1 cellular context compared by ENCODE assay signal in genomic region chr17:68205251-68205807, GRCh38.
TF ChIP-seq lines count a peak whose summit lies in the region.

No MANE protein-coding gene starts in this region.

TF ChIP-seq in HepG2, 621 proteins besides CTCF, POLR2A, EP300 and RAD21 (continued from another document and continues in another):
- TF ChIP-seq HOMEZ (CRISPR knock-in tag; IDR thresholded peaks at IDR 0.05; ENCODE audit: low read depth) = no peak
- no peak for TF ChIP-seq NFYC (CRISPR knock-in tag; IDR thresholded peaks at IDR 0.05)
- peak; percentile 77; the same call in 1 of the 2 replicates for TF ChIP-seq ZNF772 (CRISPR knock-in tag; IDR thresholded peaks at IDR 0.05)
- TF ChIP-seq ZNF331 (CRISPR knock-in tag; IDR thresholded peaks at IDR 0.05) = peak; percentile 87
- TF ChIP-seq ELF1 (CRISPR knock-in tag; IDR thresholded peaks at IDR 0.05) = no peak; the same call in 1 of the 2 replicates
- no peak for TF ChIP-seq ZNF720 (CRISPR knock-in tag; IDR thresholded peaks at IDR 0.05)
- peak; percentile 63 for TF ChIP-seq ZXDC (CRISPR knock-in tag; IDR thresholded peaks at IDR 0.05)
- TF ChIP-seq CBFB (CRISPR knock-in tag; IDR thresholded peaks at IDR 0.05) = peak; percentile 89; the same call in 1 of the 2 replicates
- TF ChIP-seq SAP130 (CRISPR knock-in tag; IDR thresholded peaks at IDR 0.05; ENCODE audit: low read depth) = peak; percentile 94
- TF ChIP-seq ZFP37 (CRISPR knock-in tag; IDR thresholded peaks at IDR 0.05; ENCODE audit: borderline replicate concordance) = peak; percentile 91
- TF ChIP-seq, protein P1, sequence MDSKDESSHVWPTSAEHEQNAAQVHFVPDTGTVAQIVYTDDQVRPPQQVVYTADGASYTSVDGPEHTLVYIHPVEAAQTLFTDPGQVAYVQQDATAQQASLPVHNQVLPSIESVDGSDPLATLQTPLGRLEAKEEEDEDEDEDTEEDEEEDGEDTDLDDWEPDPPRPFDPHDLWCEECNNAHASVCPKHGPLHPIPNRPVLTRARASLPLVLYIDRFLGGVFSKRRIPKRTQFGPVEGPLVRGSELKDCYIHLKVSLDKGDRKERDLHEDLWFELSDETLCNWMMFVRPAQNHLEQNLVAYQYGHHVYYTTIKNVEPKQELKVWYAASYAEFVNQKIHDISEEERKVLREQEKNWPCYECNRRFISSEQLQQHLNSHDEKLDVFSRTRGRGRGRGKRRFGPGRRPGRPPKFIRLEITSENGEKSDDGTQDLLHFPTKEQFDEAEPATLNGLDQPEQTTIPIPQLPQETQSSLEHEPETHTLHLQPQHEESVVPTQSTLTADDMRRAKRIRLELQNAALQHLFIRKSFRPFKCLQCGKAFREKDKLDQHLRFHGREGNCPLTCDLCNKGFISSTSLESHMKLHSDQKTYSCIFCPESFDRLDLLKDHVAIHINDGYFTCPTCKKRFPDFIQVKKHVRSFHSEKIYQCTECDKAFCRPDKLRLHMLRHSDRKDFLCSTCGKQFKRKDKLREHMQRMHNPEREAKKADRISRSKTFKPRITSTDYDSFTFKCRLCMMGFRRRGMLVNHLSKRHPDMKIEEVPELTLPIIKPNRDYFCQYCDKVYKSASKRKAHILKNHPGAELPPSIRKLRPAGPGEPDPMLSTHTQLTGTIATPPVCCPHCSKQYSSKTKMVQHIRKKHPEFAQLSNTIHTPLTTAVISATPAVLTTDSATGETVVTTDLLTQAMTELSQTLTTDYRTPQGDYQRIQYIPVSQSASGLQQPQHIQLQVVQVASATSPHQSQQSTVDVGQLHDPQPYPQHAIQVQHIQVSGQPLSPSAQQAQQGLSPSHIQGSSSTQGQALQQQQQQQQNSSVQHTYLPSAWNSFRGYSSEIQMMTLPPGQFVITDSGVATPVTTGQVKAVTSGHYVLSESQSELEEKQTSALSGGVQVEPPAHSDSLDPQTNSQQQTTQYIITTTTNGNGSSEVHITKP (CRISPR knock-in tag; IDR thresholded peaks at IDR 0.05; ENCODE audit: low read depth) = 0 out of 2 replicates have a peak, but pooled peaks have one; percentile 61
- peak; percentile 48; the same call in 1 of the 2 replicates for TF ChIP-seq ZNF503 (CRISPR knock-in tag; IDR thresholded peaks at IDR 0.05)
- TF ChIP-seq, protein P2, sequence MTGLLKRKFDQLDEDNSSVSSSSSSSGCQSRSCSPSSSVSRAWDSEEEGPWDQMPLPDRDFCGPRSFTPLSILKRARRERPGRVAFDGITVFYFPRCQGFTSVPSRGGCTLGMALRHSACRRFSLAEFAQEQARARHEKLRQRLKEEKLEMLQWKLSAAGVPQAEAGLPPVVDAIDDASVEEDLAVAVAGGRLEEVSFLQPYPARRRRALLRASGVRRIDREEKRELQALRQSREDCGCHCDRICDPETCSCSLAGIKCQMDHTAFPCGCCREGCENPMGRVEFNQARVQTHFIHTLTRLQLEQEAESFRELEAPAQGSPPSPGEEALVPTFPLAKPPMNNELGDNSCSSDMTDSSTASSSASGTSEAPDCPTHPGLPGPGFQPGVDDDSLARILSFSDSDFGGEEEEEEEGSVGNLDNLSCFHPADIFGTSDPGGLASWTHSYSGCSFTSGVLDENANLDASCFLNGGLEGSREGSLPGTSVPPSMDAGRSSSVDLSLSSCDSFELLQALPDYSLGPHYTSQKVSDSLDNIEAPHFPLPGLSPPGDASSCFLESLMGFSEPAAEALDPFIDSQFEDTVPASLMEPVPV (CRISPR knock-in tag; IDR thresholded peaks at IDR 0.05) = peak; percentile 87; the same call in 1 of the 2 replicates
- no peak for TF ChIP-seq AGO1 (IDR thresholded peaks at IDR 0.05; ENCODE audit: low read depth, low read length, poor library complexity, severe bottlenecking)
- TF ChIP-seq ZNF883 (CRISPR knock-in tag; IDR thresholded peaks at IDR 0.05; ENCODE audit: not compliant biosample characterization) = peak; percentile 55
- TF ChIP-seq SP4 (CRISPR knock-in tag; IDR thresholded peaks at IDR 0.05) = peak; percentile 78
- TF ChIP-seq NFE2L1 (CRISPR knock-in tag; IDR thresholded peaks at IDR 0.05; ENCODE audit: borderline replicate concordance) = no peak
- TF ChIP-seq, protein P3, sequence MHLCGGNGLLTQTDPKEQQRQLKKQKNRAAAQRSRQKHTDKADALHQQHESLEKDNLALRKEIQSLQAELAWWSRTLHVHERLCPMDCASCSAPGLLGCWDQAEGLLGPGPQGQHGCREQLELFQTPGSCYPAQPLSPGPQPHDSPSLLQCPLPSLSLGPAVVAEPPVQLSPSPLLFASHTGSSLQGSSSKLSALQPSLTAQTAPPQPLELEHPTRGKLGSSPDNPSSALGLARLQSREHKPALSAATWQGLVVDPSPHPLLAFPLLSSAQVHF (CRISPR knock-in tag; IDR thresholded peaks at IDR 0.05) = no peak; the same call in none of the 2 replicates
- peak; percentile 67; the same call in 1 of the 2 replicates for TF ChIP-seq ZNF329 (CRISPR knock-in tag; IDR thresholded peaks at IDR 0.05; ENCODE audit: low read depth)
- TF ChIP-seq, protein P4, sequence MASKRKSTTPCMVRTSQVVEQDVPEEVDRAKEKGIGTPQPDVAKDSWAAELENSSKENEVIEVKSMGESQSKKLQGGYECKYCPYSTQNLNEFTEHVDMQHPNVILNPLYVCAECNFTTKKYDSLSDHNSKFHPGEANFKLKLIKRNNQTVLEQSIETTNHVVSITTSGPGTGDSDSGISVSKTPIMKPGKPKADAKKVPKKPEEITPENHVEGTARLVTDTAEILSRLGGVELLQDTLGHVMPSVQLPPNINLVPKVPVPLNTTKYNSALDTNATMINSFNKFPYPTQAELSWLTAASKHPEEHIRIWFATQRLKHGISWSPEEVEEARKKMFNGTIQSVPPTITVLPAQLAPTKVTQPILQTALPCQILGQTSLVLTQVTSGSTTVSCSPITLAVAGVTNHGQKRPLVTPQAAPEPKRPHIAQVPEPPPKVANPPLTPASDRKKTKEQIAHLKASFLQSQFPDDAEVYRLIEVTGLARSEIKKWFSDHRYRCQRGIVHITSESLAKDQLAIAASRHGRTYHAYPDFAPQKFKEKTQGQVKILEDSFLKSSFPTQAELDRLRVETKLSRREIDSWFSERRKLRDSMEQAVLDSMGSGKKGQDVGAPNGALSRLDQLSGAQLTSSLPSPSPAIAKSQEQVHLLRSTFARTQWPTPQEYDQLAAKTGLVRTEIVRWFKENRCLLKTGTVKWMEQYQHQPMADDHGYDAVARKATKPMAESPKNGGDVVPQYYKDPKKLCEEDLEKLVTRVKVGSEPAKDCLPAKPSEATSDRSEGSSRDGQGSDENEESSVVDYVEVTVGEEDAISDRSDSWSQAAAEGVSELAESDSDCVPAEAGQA (IDR thresholded peaks at IDR 0.05; ENCODE audit: low read depth) = peak; percentile 70; the same call in 1 of the 2 replicates
- TF ChIP-seq, protein P4 (CRISPR knock-in tag; IDR thresholded peaks at IDR 0.05; ENCODE audit: borderline replicate concordance) = no peak
- TF ChIP-seq PATZ1 (CRISPR knock-in tag; IDR thresholded peaks at IDR 0.05) = peak; percentile 85
- 0 out of 2 replicates have a peak, but pooled peaks have one; percentile 19 for TF ChIP-seq HMGXB3 (CRISPR knock-in tag; IDR thresholded peaks at IDR 0.05; ENCODE audit: borderline replicate concordance)
- TF ChIP-seq SMARCE1 (IDR thresholded peaks at IDR 0.05; ENCODE audit: borderline replicate concordance) = no peak
- TF ChIP-seq ZNF251 (CRISPR knock-in tag; IDR thresholded peaks at IDR 0.05) = no peak
- TF ChIP-seq BHLHE40 (IDR thresholded peaks at IDR 0.05; ENCODE audit: low read length) = peak; percentile 99
- TF ChIP-seq YEATS4 (CRISPR knock-in tag; IDR thresholded peaks at IDR 0.05; ENCODE audit: borderline replicate concordance) = peak; percentile 87
